8 cellular contexts compared by ENCODE assay signal in genomic region chr2:61537590-61538178, GRCh38. TPM values are rescaled to one million over a fixed set of nuclear protein-coding genes. Genes with fewer than 3 reads are reported as not detected.
DNase-seq lines count a peak whose midpoint lies in the region; ATAC-seq and TF ChIP-seq lines count a peak whose summit lies in the region.

No MANE protein-coding gene starts in this region.

- H3K9me3 ChIP-seq in DOHH2 (ENCODE audit: control insufficient read depth, insufficient read depth, low read length) = no peaks in the 10 kb centered on the region
- no peaks in the 10 kb centered on the region for H3K9me3 ChIP-seq in NT2/D1 (ENCODE audit: insufficient read depth, low read length)
- no peaks in the 10 kb centered on the region for H3K9me3 ChIP-seq in endodermal cell (ENCODE audit: control insufficient read depth, low read length)

- H3K9ac ChIP-seq in NT2/D1 (ENCODE audit: insufficient read length, low read depth) = peak overlapping the region; percentile 96
- H3K9ac ChIP-seq in endodermal cell (ENCODE audit: extremely low read depth, low read length, poor library complexity, severe bottlenecking) = peak overlapping the region; percentile 96

- H3K4me2 ChIP-seq in DOHH2 (ENCODE audit: low read length) = peak overlapping the region; percentile 80

- peaks cover 19% of the 10 kb centered on the region for H3K36me3 Mint-ChIP-seq in endodermal cell (ENCODE audit: low read depth)

- ATAC-seq in omental fat pad (ENCODE audit: low FRiP score) = no peak
- no peak for ATAC-seq in HG03469 (IDR thresholded peaks at IDR 0.05; ENCODE audit: unreplicated experiment)
- no peak for ATAC-seq in GM21619 (IDR thresholded peaks at IDR 0.05; ENCODE audit: unreplicated experiment)
- ATAC-seq in GM18873 (IDR thresholded peaks at IDR 0.05; ENCODE audit: low FRiP score, unreplicated experiment) = no peak
- no peak for ATAC-seq in GM18870 (IDR thresholded peaks at IDR 0.05; ENCODE audit: unreplicated experiment)

- peaks cover 50% of the 10 kb centered on the region for H3K36me3 ChIP-seq in DOHH2 (ENCODE audit: control insufficient read depth, low read length)
- H3K36me3 ChIP-seq in NT2/D1 (ENCODE audit: insufficient read depth, insufficient read length, low read length) = peaks cover 6% of the 10 kb centered on the region
- H3K36me3 ChIP-seq in endodermal cell (ENCODE audit: control insufficient read depth, insufficient read depth, low read length) = peaks cover 14% of the 10 kb centered on the region

- H3K27ac Mint-ChIP-seq in endodermal cell = peak overlapping the region; percentile 99

- H3K27ac ChIP-seq in DOHH2 (ENCODE audit: low read depth, low read length) (peak overlapping the region; percentile 80), endodermal cell (ENCODE audit: low read depth, low read length) (peak overlapping the region; percentile 98)

- peaks cover 40% of the 10 kb centered on the region for H3K4me1 ChIP-seq in DOHH2 (ENCODE audit: control insufficient read depth, low read length)
- no peaks in the 10 kb centered on the region for H3K4me1 ChIP-seq in NT2/D1 (ENCODE audit: insufficient read depth, insufficient read length)
- H3K4me1 ChIP-seq in endodermal cell (ENCODE audit: control insufficient read depth, insufficient read depth, low read length) = peaks cover 4% of the 10 kb centered on the region

- H4K20me1 ChIP-seq in DOHH2 (ENCODE audit: control insufficient read depth, insufficient read depth, low read depth, low read length) = peaks cover 31% of the 10 kb centered on the region

- peaks cover 14% of the 10 kb centered on the region for H3K4me1 Mint-ChIP-seq in endodermal cell

- H3K4me3 ChIP-seq in DOHH2 (ENCODE audit: low read length) (peak overlapping the region; percentile 89), NT2/D1 (ENCODE audit: insufficient read length, low read depth) (peak overlapping the region; percentile 80), endodermal cell (ENCODE audit: low read length) (peak overlapping the region; percentile 83)

- DNase-seq in NT2/D1 (ENCODE audit: low read depth, low spot score) (no peak), endodermal cell (no peak), omental fat pad (ENCODE audit: low spot score) (peak; percentile 26)

- H3K27me3 ChIP-seq in DOHH2 (ENCODE audit: control insufficient read depth, low read length) (no peaks in the 10 kb centered on the region), NT2/D1 (ENCODE audit: insufficient read depth, insufficient read length) (no peaks in the 10 kb centered on the region), endodermal cell (ENCODE audit: control insufficient read depth, insufficient read depth, low read length, poor library complexity, severe bottlenecking) (no peaks in the 10 kb centered on the region)

- peak overlapping the region; percentile 89 for H3K4me3 Mint-ChIP-seq in endodermal cell

- H3K79me2 ChIP-seq in DOHH2 (ENCODE audit: control insufficient read depth, low read length) = peaks cover 61% of the 10 kb centered on the region

- H3K27me3 Mint-ChIP-seq in endodermal cell (ENCODE audit: insufficient read depth) = no peaks in the 10 kb centered on the region

- TF ChIP-seq CTCF in DOHH2 (IDR thresholded peaks at IDR 0.05; ENCODE audit: low read depth, low read length, poor library complexity, severe bottlenecking) = no peak
- no peak for TF ChIP-seq CTCF in endodermal cell (conservative IDR thresholded peaks at IDR 0.05)
- TF ChIP-seq CTCF in omental fat pad (IDR thresholded peaks at IDR 0.05) = no peak

- peaks cover 11% of the 10 kb centered on the region; the same call in 1 of the 2 replicates for H3F3A ChIP-seq in DOHH2 (ENCODE audit: control insufficient read depth, insufficient read depth)

- no peaks in the 10 kb centered on the region for H3K9me3 Mint-ChIP-seq in endodermal cell

- H3K9me2 ChIP-seq in DOHH2 (replicated peaks; ENCODE audit: control insufficient read depth, low read length) = no peaks in the 10 kb centered on the region

- WGBS in endodermal cell (ENCODE audit: insufficient coverage in 1 of 2, insufficient read length in 1 of 2), 2 experiments = 0% methylated on average over 2 to 16 of the region's 25 CpGs

RNA-seq across cellular contexts. Expression of gene XPO1, which starts 0.5 kb away (rescaled TPM):
- total RNA-seq in endodermal cell (100 to 1,000 TPM; 264 to 315 TPM), omental fat pad (10 to 100 TPM; 49.7 to 96.6 (median 73.1) TPM)
- polyA plus RNA-seq in endodermal cell (2013, experiment 1 of 2) = 236 TPM
- polyA plus RNA-seq in endodermal cell (2013, experiment 2 of 2) = 213 TPM
